ENCODE assay signal across 20 cellular contexts in genomic region chr16:81548551-81548900, GRCh38.
"Had no signal": no experiment of that assay in that cellular context is flagged by ENCODE, and none has a peak within 500 bp of the region (broad histone marks: within the 10 kb centered on the region; RNA-seq: fewer than 3 reads in every experiment).

No MANE protein-coding gene starts in this region.

- H3K4me3 ChIP-seq: left lung, neural progenitor cell, spleen, testis, upper lobe of left lung had no signal

- H3K36me3 ChIP-seq: left lung, neural progenitor cell, upper lobe of left lung had no signal

- H3K4me2 ChIP-seq: neural progenitor cell had no signal

- H3K27ac ChIP-seq: neural progenitor cell, spleen, testis, upper lobe of left lung had no signal

- ATAC-seq: activated T-cell treated with anti-CD3 and anti-CD28 coated beads, Interleukin-2, amount 50 U/mL, for 72 hours; left lung; naive thymus-derived CD8-positive, alpha-beta T cell; T-helper 17 cell had no signal

- H3K4me1 ChIP-seq: testis had no signal

- H3K9me3 ChIP-seq: left lung, spleen, testis, upper lobe of left lung had no signal

- H3K27me3 ChIP-seq: left lung, neural progenitor cell, spleen, testis, upper lobe of left lung had no signal

- H3K9ac ChIP-seq: neural progenitor cell had no signal

- H2AFZ ChIP-seq: neural progenitor cell had no signal

- DNase-seq: activated CD4-positive, alpha-beta memory T cell treated with anti-CD3 and anti-CD28 coated beads for 36 hours; activated CD4-positive, alpha-beta T cell treated with anti-CD3 and anti-CD28 coated beads for 48 hours; activated effector memory CD4-positive, alpha-beta T cell treated with Interleukin-2 at 50 U/mL for 16 hours; activated naive CD4-positive, alpha-beta T cell treated with anti-CD3 and anti-CD28 coated beads for 36 hours; activated naive CD8-positive, alpha-beta T cell treated with anti-CD3 and anti-CD28 coated beads, Interleukin-2, amount 10 ng/mL, durations not matched to agents 7 days and 5 days; activated T-cell treated with anti-CD3 and anti-CD28 coated beads, Interleukin-2, amount 50 U/mL, for 72 hours; amygdala; cerebellar nuclear complex; cortex of kidney; immature natural killer cell; left lung; naive thymus-derived CD8-positive, alpha-beta T cell; retina; stimulated activated CD4-positive, alpha-beta T cell treated with anti-CD3 and anti-CD28 coated beads, Interleukin-4, amount 100 ng/mL, for 1 hour; stimulated activated naive CD4-positive, alpha-beta T cell; T-helper 17 cell; testis; upper lobe of left lung had no signal
